30 cellular contexts compared by ENCODE assay signal in the genomic region with DNA sequence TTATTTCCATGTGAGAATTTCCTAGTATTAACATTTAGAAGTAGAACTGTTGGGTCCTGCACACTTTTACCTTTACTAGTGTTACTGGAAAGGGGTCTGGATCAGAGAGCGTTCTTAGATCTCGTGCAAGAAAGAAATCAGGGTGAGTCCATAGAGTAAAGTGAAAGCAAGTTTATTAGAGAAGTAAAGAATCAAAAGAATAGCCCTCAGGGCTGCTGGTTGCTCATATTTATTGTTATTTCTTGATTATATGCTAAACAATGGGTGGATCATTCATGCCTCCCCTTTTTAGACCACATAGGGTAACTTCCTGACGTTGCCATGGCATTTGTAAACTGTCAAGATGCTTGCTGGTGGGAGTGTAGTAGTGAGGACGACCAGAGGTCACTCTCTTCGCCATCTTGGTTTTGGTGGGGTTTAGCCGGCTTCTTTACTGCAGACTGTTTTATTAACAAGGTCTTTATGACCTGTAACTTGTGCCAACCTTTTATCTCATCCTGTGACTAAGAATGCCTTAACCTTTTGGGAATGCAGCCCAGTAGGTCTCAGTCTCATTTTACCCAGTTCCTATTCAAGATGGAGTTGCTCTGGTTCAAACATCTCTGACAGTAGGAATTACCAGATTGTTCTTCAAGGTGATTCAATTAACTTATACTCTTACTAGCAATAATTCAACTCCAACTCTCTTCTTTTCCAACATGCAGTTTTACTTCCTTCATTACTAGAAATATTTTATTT. TPM values are rescaled to one million over a fixed set of nuclear protein-coding genes. Genes with fewer than 3 reads are reported as not detected.
DNase-seq lines count a peak whose midpoint lies in the region; ATAC-seq and TF ChIP-seq lines count a peak whose summit lies in the region.
"Had no signal": no experiment of that assay in that cellular context is flagged by ENCODE, and none has a peak within 500 bp of the region (broad histone marks: within the 10 kb centered on the region; RNA-seq: fewer than 3 reads in every experiment).

No MANE protein-coding gene starts in this region.

- H3K4me2 ChIP-seq in DND-41 (ENCODE audit: insufficient read depth, low read length) = no peak overlapping the region
- H3K4me2 ChIP-seq: smooth muscle cell had no signal

- H4K20me1 ChIP-seq in DND-41 (ENCODE audit: insufficient read depth, low read length) = peaks cover 7% of the 10 kb centered on the region; the same call in 1 of the 2 replicates

- H3K79me2 ChIP-seq in DND-41 (ENCODE audit: insufficient read depth, low read length) = peaks cover 98% of the 10 kb centered on the region

- no peak for DNase-seq in DND-41
- peak; percentile 9 for DNase-seq in Daoy (ENCODE audit: low read depth)
- peak; percentile 49 to 75 for DNase-seq in SJSA1 (ENCODE audit: low read depth in 1 of 2, low spot score in 2 of 2)
- peak; percentile 22 for DNase-seq in fibroblast of the aortic adventitia (ENCODE audit: low read depth)
- no peak for DNase-seq in Right ventricle myocardium inferior (ENCODE audit: missing footprints)
- no peak for DNase-seq in head of caudate nucleus
- DNase-seq: activated CD4-positive, alpha-beta T cell treated with anti-CD3 and anti-CD28 coated beads for 48 hours; activated CD8-positive, alpha-beta memory T cell treated with anti-CD3 and anti-CD28 coated beads, Interleukin-2, amount 10 ng/mL, durations not matched to agents 7 days and 5 days; activated naive CD8-positive, alpha-beta T cell treated with anti-CD3 and anti-CD28 coated beads, Interleukin-2, amount 10 ng/mL, durations not matched to agents 7 days and 5 days; Caco-2; central memory CD4-positive, alpha-beta T cell; endodermal cell; GF-D8; glutamatergic neuron; KBM-7; kidney glomerular epithelial cell; MV-4-11; NCI-H1436 treated with DMSO at 0.1 percent for 48 hours; NCI-H2107; NCI-H446; NCI-H82; ovary; stimulated activated CD4-positive, alpha-beta T cell treated with anti-CD3 and anti-CD28 coated beads, Interleukin-1b, Interleukin-23, amount 100 ng/mL, for 48 hours; trophoblast cell had no signal

- no peak overlapping the region for H2AFZ ChIP-seq in DND-41 (ENCODE audit: low read depth, low read length)

- ATAC-seq in DND-41 (ENCODE audit: insufficient read depth, low read depth) = no peak
- ATAC-seq in Right ventricle myocardium inferior = no peak
- ATAC-seq in HG03378 (IDR thresholded peaks at IDR 0.05; ENCODE audit: unreplicated experiment) = no peak
- ATAC-seq: activated CD8-positive, alpha-beta memory T cell treated with anti-CD3 and anti-CD28 coated beads, Interleukin-2, amount 10 ng/mL, durations not matched to agents 7 days and 5 days had no signal

- H3K36me3 ChIP-seq in DND-41 (ENCODE audit: insufficient read depth, low read length) (0 out of 2 replicates have a peak, but pooled peaks cover 8% of the 10 kb centered on the region), SJSA1 (peaks cover 4% of the 10 kb centered on the region)
- H3K36me3 ChIP-seq: HAP-1, ovary, right atrium auricular region had no signal

- H3K9me3 ChIP-seq in DND-41 (ENCODE audit: insufficient read depth, low read length, severe bottlenecking) (no peaks in the 10 kb centered on the region), SJSA1 (replicated peaks) (no peaks in the 10 kb centered on the region)
- H3K9me3 ChIP-seq: Caco-2, HAP-1, ovary, right atrium auricular region had no signal

- H3K9ac ChIP-seq in DND-41 (ENCODE audit: low read depth, low read length) = no peak overlapping the region

- intact Hi-C loops in Right ventricle myocardium inferior (cut with DNase I) (no loop called here), head of caudate nucleus (cut with DNase I) (no loop called here)

- H3K4me1 ChIP-seq in DND-41 (ENCODE audit: insufficient read depth, low read length) (peaks cover 88% of the 10 kb centered on the region), SJSA1 (replicated peaks) (peaks cover 10% of the 10 kb centered on the region)
- H3K4me1 ChIP-seq: Caco-2, HAP-1 had no signal

- H3K4me3 ChIP-seq in DND-41 (ENCODE audit: low read depth in 1 of 2, low read length in 2 of 2) (no peak overlapping the region), SJSA1 (no peak overlapping the region), fibroblast of the aortic adventitia (ENCODE audit: low read depth, low read length) (no peak overlapping the region)
- H3K4me3 ChIP-seq: HAP-1, ovary, right atrium auricular region, smooth muscle cell had no signal

- no peak for TF ChIP-seq CTCF in DND-41 (IDR thresholded peaks at IDR 0.05; ENCODE audit: borderline replicate concordance, extremely low read depth, low read length, poor library complexity, severe bottlenecking)
- TF ChIP-seq CTCF in fibroblast of the aortic adventitia (IDR thresholded peaks at IDR 0.05; ENCODE audit: insufficient read depth, low read length) = no peak

- H3K27ac ChIP-seq in DND-41 (ENCODE audit: low read length) (peak overlapping the region; percentile 35; the same call in 1 of the 2 replicates), SJSA1 (peak overlapping the region; percentile 54)
- H3K27ac ChIP-seq: C4-2B, ovary, right atrium auricular region, RWPE1 had no signal

- H3K27me3 ChIP-seq in DND-41 (ENCODE audit: insufficient read depth, low read length, poor library complexity) = no peaks in the 10 kb centered on the region
- H3K27me3 ChIP-seq in SJSA1 (replicated peaks) = no peaks in the 10 kb centered on the region
- H3K27me3 ChIP-seq: ovary, right atrium auricular region had no signal

RNA-seq across cellular contexts. Expression of gene NDFIP2, which starts 27.4 kb away (rescaled TPM):
- 26.4 and 38.6 TPM in 2 replicates for total RNA-seq in Daoy (2014; rRNA removed; shearing (Covaris generic))
- 80.0 and 110 TPM in 2 replicates for total RNA-seq in SJSA1 (2014; rRNA removed; shearing (Covaris generic))
- total RNA-seq in fibroblast of the aortic adventitia (ENCODE audit: low replicate concordance) = 10.3 and 41.0 TPM in 2 replicates
- 36.4 TPM for total RNA-seq in Right ventricle myocardium inferior

Comparison
In these comparisons a context has a peak if more than half of its experiments do, and no peak if none do; other contexts are left out.
1. DNase-seq: peak in Daoy (single experiment), SJSA1 (2 of 2) and fibroblast of the aortic adventitia (single experiment); none in DND-41 (single experiment), Right ventricle myocardium inferior (single experiment) and head of caudate nucleus (0 of 42).